In the genomic region with DNA sequence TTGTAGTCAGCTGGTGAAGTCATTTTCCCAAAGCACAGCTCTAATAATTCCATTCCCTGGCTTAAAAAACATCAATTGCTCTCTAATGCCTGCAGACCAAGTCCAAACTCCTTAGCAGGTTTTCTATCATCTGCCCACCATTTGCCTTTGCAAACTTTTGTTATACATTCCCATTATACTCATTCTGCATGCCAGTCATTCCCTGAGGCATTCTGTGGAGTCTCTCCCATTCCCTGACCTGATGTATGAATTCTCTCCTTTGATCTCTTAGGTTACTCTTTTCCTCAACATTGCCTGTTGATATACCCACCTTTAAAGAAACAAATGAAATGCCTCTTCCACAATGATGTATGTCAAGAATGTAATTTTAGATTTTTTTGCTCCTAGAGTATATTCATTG, we compare ENCODE assay signal across 25 cellular contexts.
"Had no signal": no experiment of that assay in that cellular context is flagged by ENCODE, and none has a peak within 500 bp of the region (broad histone marks: within the 10 kb centered on the region; RNA-seq: fewer than 3 reads in every experiment).

No MANE protein-coding gene starts in this region.

- H3K9ac ChIP-seq: SK-N-SH had no signal

- H3K4me1 Mint-ChIP-seq: activated naive CD8-positive, alpha-beta T cell treated with anti-CD3 and anti-CD28 coated beads, Interleukin-2, amount 10 ng/mL, durations not matched to agents 7 days and 5 days had no signal

- ATAC-seq: activated CD8-positive, alpha-beta T cell treated with anti-CD3 and anti-CD28 coated beads, Interleukin-2, amount 10 ng/mL, durations not matched to agents 7 days and 5 days; Panc1 had no signal

- H3K27me3 ChIP-seq: adrenal gland, SJCRH30 had no signal

- H3K27me3 Mint-ChIP-seq: activated naive CD8-positive, alpha-beta T cell treated with anti-CD3 and anti-CD28 coated beads, Interleukin-2, amount 10 ng/mL, durations not matched to agents 7 days and 5 days had no signal

- H3K9me3 ChIP-seq: adrenal gland, SJCRH30, SK-N-SH had no signal

- DNase-seq: activated CD4-positive, alpha-beta T cell treated with anti-CD3 and anti-CD28 coated beads for 48 hours; activated CD4-positive, alpha-beta T cell treated with anti-CD3 and anti-CD28 coated beads, Interleukin-2, amount 50 U/mL, for 4 hours; activated CD8-positive, alpha-beta memory T cell treated with anti-CD3 and anti-CD28 coated beads, Interleukin-2, amount 50 U/mL, for 48 hours; activated CD8-positive, alpha-beta T cell treated with anti-CD3 and anti-CD28 coated beads, Interleukin-2, amount 10 ng/mL, durations not matched to agents 7 days and 5 days; activated naive CD4-positive, alpha-beta T cell treated with anti-CD3 and anti-CD28 coated beads, Interleukin-2, amount 50 U/mL, for 16 hours; activated naive CD8-positive, alpha-beta T cell treated with anti-CD3 and anti-CD28 coated beads, Interleukin-2, amount 10 ng/mL, durations not matched to agents 7 days and 5 days; activated T-cell treated with anti-CD3 and anti-CD28 coated beads, Interleukin-2, amount 50 U/mL, for 1 hour; adrenal gland; anterior cingulate cortex; cerebellar nuclear complex; Kasumi-1; KBM-7; NCI-H1092; NCI-H1417; NCI-H1930; NCI-H524; NCI-H748 treated with DMSO at 0.1 percent for 48 hours; OCI-M1; Right ventricle myocardium superior; RPMI8226; SJCRH30; SK-N-SH; T-helper 1 cell had no signal

- H3K36me3 ChIP-seq: adrenal gland, SJCRH30 had no signal

- H3K4me1 ChIP-seq: adrenal gland, SJCRH30 had no signal

- H3K27ac Mint-ChIP-seq: activated CD8-positive, alpha-beta T cell treated with anti-CD3 and anti-CD28 coated beads, Interleukin-2, amount 10 ng/mL, durations not matched to agents 7 days and 5 days; activated naive CD8-positive, alpha-beta T cell treated with anti-CD3 and anti-CD28 coated beads, Interleukin-2, amount 10 ng/mL, durations not matched to agents 7 days and 5 days had no signal

- H3K4me3 Mint-ChIP-seq: activated CD8-positive, alpha-beta T cell treated with anti-CD3 and anti-CD28 coated beads, Interleukin-2, amount 10 ng/mL, durations not matched to agents 7 days and 5 days; activated naive CD8-positive, alpha-beta T cell treated with anti-CD3 and anti-CD28 coated beads, Interleukin-2, amount 10 ng/mL, durations not matched to agents 7 days and 5 days had no signal

- H3K4me3 ChIP-seq: adrenal gland, SJCRH30 had no signal

- H3K9me3 Mint-ChIP-seq: activated naive CD8-positive, alpha-beta T cell treated with anti-CD3 and anti-CD28 coated beads, Interleukin-2, amount 10 ng/mL, durations not matched to agents 7 days and 5 days had no signal

- H3K4me2 ChIP-seq: SK-N-SH had no signal

- H3K36me3 Mint-ChIP-seq: activated naive CD8-positive, alpha-beta T cell treated with anti-CD3 and anti-CD28 coated beads, Interleukin-2, amount 10 ng/mL, durations not matched to agents 7 days and 5 days had no signal

- H3K27ac ChIP-seq: adrenal gland, SJCRH30, VCaP had no signal
